In genomic region chr1:14996133-14997050, GRCh38 we compare ENCODE assay signal across 11 cellular contexts.
DNase-seq lines count a peak whose midpoint lies in the region; ATAC-seq and TF ChIP-seq lines count a peak whose summit lies in the region.
"Had no signal": no experiment of that assay in that cellular context is flagged by ENCODE, and none has a peak within 500 bp of the region (broad histone marks: within the 10 kb centered on the region; RNA-seq: fewer than 3 reads in every experiment).

No MANE protein-coding gene starts in this region.

- H3K4me1 Mint-ChIP-seq in naive thymus-derived CD8-positive, alpha-beta T cell = peaks cover 0 to 3% (median 0%) of the 10 kb centered on the region in 4 donors
- no peaks in the 10 kb centered on the region for H3K4me1 Mint-ChIP-seq in activated naive CD8-positive, alpha-beta T cell treated with anti-CD3 and anti-CD28 coated beads for 36 hours
- H3K4me1 Mint-ChIP-seq: activated naive CD4-positive, alpha-beta T cell treated with anti-CD3 and anti-CD28 coated beads, Interleukin-2, amount 50 U/mL, for 24 hours had no signal

- no peak for TF ChIP-seq POLR2A in HCT116 (IDR thresholded peaks at IDR 0.05; ENCODE audit: borderline replicate concordance, extremely low read depth, insufficient read depth, insufficient read length)

- peak in 2 of 3 experiments; percentile 25 to 40; a peak in 2 of 6 replicates for TF ChIP-seq CTCF in HCT116 (IDR thresholded peaks at IDR 0.05 in 2 of 3, conservative IDR thresholded peaks at IDR 0.05 in 1 of 3; ENCODE audit: borderline replicate concordance in 1 of 3, insufficient read depth in 1 of 3, low read depth in 2 of 3, low read length in 2 of 3)

- peak; percentile 86 for ATAC-seq in HCT116
- ATAC-seq in naive thymus-derived CD8-positive, alpha-beta T cell = no peak

- H3K27ac Mint-ChIP-seq in naive thymus-derived CD8-positive, alpha-beta T cell = no peak overlapping the region
- no peak overlapping the region for H3K27ac Mint-ChIP-seq in activated naive CD8-positive, alpha-beta T cell treated with anti-CD3 and anti-CD28 coated beads for 36 hours
- H3K27ac Mint-ChIP-seq: activated naive CD4-positive, alpha-beta T cell treated with anti-CD3 and anti-CD28 coated beads, Interleukin-2, amount 50 U/mL, for 24 hours had no signal

- peaks cover 0 to 2% (median 0%) of the 10 kb centered on the region in 5 donors for H3K27me3 Mint-ChIP-seq in naive thymus-derived CD8-positive, alpha-beta T cell
- H3K27me3 Mint-ChIP-seq in activated naive CD8-positive, alpha-beta T cell treated with anti-CD3 and anti-CD28 coated beads for 36 hours = peaks cover 3% of the 10 kb centered on the region
- H3K27me3 Mint-ChIP-seq: activated naive CD4-positive, alpha-beta T cell treated with anti-CD3 and anti-CD28 coated beads, Interleukin-2, amount 50 U/mL, for 24 hours had no signal

- peak overlapping the region; percentile 58 for H3K9ac ChIP-seq in HCT116 (ENCODE audit: low read length)

- H4K20me1 ChIP-seq in HCT116 (ENCODE audit: insufficient read depth) = no peaks in the 10 kb centered on the region

- intact Hi-C loops in HCT116 (cut with micrococcal nuclease) = no loop called here

- peak overlapping the region; percentile 83 for H3K27ac ChIP-seq in HCT116 (ENCODE audit: low read depth, low read length)

- peak; percentile 67 for DNase-seq in HCT116 (ENCODE audit: low read depth, low spot score)
- DNase-seq in SW480 (ENCODE audit: low spot score) = peak; percentile 78
- DNase-seq in fibroblast of peridontal ligament (ENCODE audit: extremely low read depth) = peak; percentile 49
- DNase-seq in skeletal muscle cell (ENCODE audit: low read depth) = peak; percentile 35
- DNase-seq in NK-92 (lab: John Stamatoyannopoulos, UW; ENCODE audit: unreplicated experiment) = no peak
- DNase-seq in naive thymus-derived CD8-positive, alpha-beta T cell = no peak
- no peak for DNase-seq in DMS53 treated with DMSO at 0.1 percent for 48 hours (lab: John Stamatoyannopoulos, UW; ENCODE audit: unreplicated experiment)
- DNase-seq in activated naive CD8-positive, alpha-beta T cell treated with anti-CD3 and anti-CD28 coated beads for 36 hours = no peak
- DNase-seq: NCI-H1048 had no signal

- H3K36me3 Mint-ChIP-seq in naive thymus-derived CD8-positive, alpha-beta T cell = no peaks in the 10 kb centered on the region
- no peaks in the 10 kb centered on the region for H3K36me3 Mint-ChIP-seq in activated naive CD8-positive, alpha-beta T cell treated with anti-CD3 and anti-CD28 coated beads for 36 hours
- H3K36me3 Mint-ChIP-seq: activated naive CD4-positive, alpha-beta T cell treated with anti-CD3 and anti-CD28 coated beads, Interleukin-2, amount 50 U/mL, for 24 hours had no signal

- TF ChIP-seq RAD21 in HCT116 (IDR thresholded peaks at IDR 0.05; ENCODE audit: low read depth) = no peak

- H3K4me3 ChIP-seq in HCT116 (replicated peaks in 1 of 2; ENCODE audit: low read depth in 1 of 2, low read length in 2 of 2) (peak overlapping the region; percentile 26 to 54), skeletal muscle cell (ENCODE audit: low read depth, low read length) (no peak overlapping the region)
- H3K4me3 ChIP-seq: HAP-1 had no signal

- POLR2A ChIA-PET in HCT116 (lab: Charles Lee) = no interaction called here
- POLR2A ChIA-PET in naive thymus-derived CD8-positive, alpha-beta T cell (lab: Charles Lee) = no interaction called here

- H3K79me2 ChIP-seq in HCT116 (ENCODE audit: insufficient read depth, low read length) = peaks cover 7% of the 10 kb centered on the region; the same call in 1 of the 2 replicates

- no peaks in the 10 kb centered on the region for H3K36me3 ChIP-seq in HCT116 (ENCODE audit: control insufficient read depth in 1 of 2, insufficient read depth in 2 of 2, low read length in 2 of 2)
- H3K36me3 ChIP-seq: HAP-1 had no signal

- peaks cover 26 to 36% of the 10 kb centered on the region in 2 experiments for H3K4me1 ChIP-seq in HCT116 (ENCODE audit: control insufficient read depth in 1 of 2, insufficient read depth in 2 of 2, low read length in 2 of 2)
- H3K4me1 ChIP-seq: HAP-1 had no signal

- CTCF ChIA-PET in HCT116 (lab: Charles Lee) = no interaction called here

- no peaks in the 10 kb centered on the region for H3K9me2 ChIP-seq in HCT116 (ENCODE audit: insufficient read depth)

- BruUV-seq in HCT116 (replicated peaks; lab: Mats Ljungman, UMichigan) = no TSS peak

- RAD21 ChIA-PET in HCT116 (lab: Charles Lee; ENCODE audit: low non-redundant PET in 1 of 2, low total read pairs in 2 of 2, uncharacterized antibody in 2 of 2, unreplicated experiment in 2 of 2) = interaction anchor here in 1 of 2 experiments (0.5 kb wide), 1 partner anchor 53 kb away, joined by 5 read pairs; no protein-coding TSS in a partner anchor

- no peaks in the 10 kb centered on the region for H3K27me3 ChIP-seq in HCT116 (ENCODE audit: insufficient read depth, low read length)

- H3K4me2 ChIP-seq in HCT116 (ENCODE audit: low read length) = peak overlapping the region; percentile 92

- no peaks in the 10 kb centered on the region for H3K9me3 ChIP-seq in HCT116 (ENCODE audit: control insufficient read depth in 1 of 2, insufficient read depth in 1 of 2, low read depth in 1 of 2, low read length in 2 of 2)
- H3K9me3 ChIP-seq: HAP-1 had no signal

- no peak overlapping the region for H3K4me3 Mint-ChIP-seq in naive thymus-derived CD8-positive, alpha-beta T cell
- H3K4me3 Mint-ChIP-seq in activated naive CD8-positive, alpha-beta T cell treated with anti-CD3 and anti-CD28 coated beads for 36 hours = no peak overlapping the region
- H3K4me3 Mint-ChIP-seq: activated naive CD4-positive, alpha-beta T cell treated with anti-CD3 and anti-CD28 coated beads, Interleukin-2, amount 50 U/mL, for 24 hours had no signal

- H2AFZ ChIP-seq in HCT116 (ENCODE audit: low read depth, low read length, poor library complexity, severe bottlenecking) = no peak overlapping the region

- H3K9me3 Mint-ChIP-seq in naive thymus-derived CD8-positive, alpha-beta T cell = no peaks in the 10 kb centered on the region
- no peaks in the 10 kb centered on the region for H3K9me3 Mint-ChIP-seq in activated naive CD8-positive, alpha-beta T cell treated with anti-CD3 and anti-CD28 coated beads for 36 hours
- H3K9me3 Mint-ChIP-seq: activated naive CD4-positive, alpha-beta T cell treated with anti-CD3 and anti-CD28 coated beads, Interleukin-2, amount 50 U/mL, for 24 hours had no signal

TF ChIP-seq in HCT116, 20 proteins besides CTCF, POLR2A, EP300 and RAD21:
- no peak for TF ChIP-seq CEBPB (IDR thresholded peaks at IDR 0.05; ENCODE audit: low read depth)
- TF ChIP-seq EZH2phosphoT487 (IDR thresholded peaks at IDR 0.05; ENCODE audit: borderline replicate concordance) = no peak
- TF ChIP-seq ATF3 (IDR thresholded peaks at IDR 0.05) = no peak
- TF ChIP-seq EGR1 (IDR thresholded peaks at IDR 0.05; ENCODE audit: low read depth) = peak; percentile 83
- TF ChIP-seq MAX (IDR thresholded peaks at IDR 0.05) = no peak
- TF ChIP-seq EZH2 (IDR thresholded peaks at IDR 0.05) = no peak
- peak; percentile 69; the same call in 1 of the 2 replicates for TF ChIP-seq CBX3 (IDR thresholded peaks at IDR 0.05; ENCODE audit: low read depth)
- TF ChIP-seq SP1 (IDR thresholded peaks at IDR 0.05; ENCODE audit: low read depth) = peak; percentile 74
- TF ChIP-seq REST (IDR thresholded peaks at IDR 0.05; ENCODE audit: low read depth) = no peak
- TF ChIP-seq POLR2AphosphoS5 (IDR thresholded peaks at IDR 0.05; ENCODE audit: low read depth, low read length) = peak; percentile 39; the same call in 1 of the 2 replicates
- no peak for TF ChIP-seq ELF1 (IDR thresholded peaks at IDR 0.05; ENCODE audit: borderline replicate concordance, low read depth)
- peak; percentile 87 for TF ChIP-seq JUND (IDR thresholded peaks at IDR 0.05)
- peak; percentile 85 for TF ChIP-seq FOSL1 (IDR thresholded peaks at IDR 0.05; ENCODE audit: low read depth)

Comparison
In these comparisons a context has a peak if more than half of its experiments do, and no peak if none do; other contexts are left out.
1. DNase-seq: peak in HCT116 (single experiment), SW480 (single experiment), fibroblast of peridontal ligament (single experiment) and skeletal muscle cell (single experiment); none in NK-92 (single experiment), naive thymus-derived CD8-positive, alpha-beta T cell (0 of 10), DMS53 treated with DMSO at 0.1 percent for 48 hours (single experiment) and activated naive CD8-positive, alpha-beta T cell treated with anti-CD3 and anti-CD28 coated beads for 36 hours (single experiment).